14 cellular contexts compared by ENCODE assay signal in the genomic region with DNA sequence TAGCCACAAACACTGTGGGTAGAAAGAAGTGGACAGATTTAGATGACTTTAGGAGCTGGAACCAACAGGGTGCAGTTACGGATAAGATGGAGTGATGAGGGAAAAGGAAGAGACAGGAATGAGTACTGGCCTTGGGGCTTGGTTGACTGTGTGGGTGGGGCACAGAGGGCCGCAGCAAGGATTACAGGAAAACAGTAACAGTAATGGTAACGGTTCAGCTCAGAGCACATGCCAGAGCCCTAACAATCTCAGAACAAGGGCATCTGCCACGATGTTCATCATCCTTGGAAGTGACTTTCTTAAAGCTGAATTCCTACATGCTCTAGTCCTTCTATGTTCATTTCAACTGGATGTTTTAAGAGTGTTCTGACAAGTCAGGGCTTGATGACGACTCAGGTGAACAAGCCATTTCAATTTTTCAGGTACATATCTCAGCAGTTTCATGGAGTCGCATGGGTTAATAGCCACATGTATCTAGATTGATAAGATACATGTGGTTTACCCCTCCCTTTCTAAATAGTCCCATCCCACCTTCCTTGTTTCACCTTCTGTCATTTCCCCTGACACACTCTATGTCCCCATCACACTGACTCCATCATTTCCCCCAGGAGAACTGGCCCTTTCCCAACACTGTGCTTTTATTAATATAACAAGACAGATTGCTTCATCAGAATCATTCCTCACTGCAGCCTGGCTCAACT.
DNase-seq lines count a peak whose midpoint lies in the region; ATAC-seq and TF ChIP-seq lines count a peak whose summit lies in the region.
"Had no signal": no experiment of that assay in that cellular context is flagged by ENCODE, and none has a peak within 500 bp of the region (broad histone marks: within the 10 kb centered on the region; RNA-seq: fewer than 3 reads in every experiment).

No MANE protein-coding gene starts in this region.

- no peak for TF ChIP-seq EP300 in gastroesophageal sphincter (IDR thresholded peaks at IDR 0.05)

- no peaks in the 10 kb centered on the region for H3K27me3 Mint-ChIP-seq in activated naive CD8-positive, alpha-beta T cell treated with anti-CD3 and anti-CD28 coated beads for 36 hours

- H3K27ac ChIP-seq in gastroesophageal sphincter (peak overlapping the region in 2 of 4 donors; percentile 8 to 15), thoracic aorta (no peak overlapping the region)
- H3K27ac ChIP-seq: coronary artery, esophagus squamous epithelium, neutrophil, stomach had no signal

- no peak for TF ChIP-seq POLR2A in gastroesophageal sphincter (IDR thresholded peaks at IDR 0.05)

- POLR2A ChIA-PET in GM10248 (lab: Yijun Ruan, JAX) = no interaction called here

- H3K4me1 Mint-ChIP-seq in activated naive CD8-positive, alpha-beta T cell treated with anti-CD3 and anti-CD28 coated beads for 36 hours = peaks cover 6% of the 10 kb centered on the region

- DNase-seq in Right ventricle myocardium inferior (ENCODE audit: missing footprints) (no peak), cardiac septum (ENCODE audit: low spot score) (no peak), thoracic aorta (ENCODE audit: low spot score) (peak; percentile 6), GM10248 (ENCODE audit: extremely low spot score) (no peak), NCI-H187 treated with DMSO at 0.1 percent for 48 hours (lab: John Stamatoyannopoulos, UW) (no peak)
- no peak for DNase-seq in activated naive CD8-positive, alpha-beta T cell treated with anti-CD3 and anti-CD28 coated beads for 36 hours
- DNase-seq: esophagus squamous epithelium, NCI-H1092 treated with DMSO at 0.1 percent for 48 hours, NCI-H345, stomach had no signal

- H3K27me3 ChIP-seq in gastroesophageal sphincter (no peaks in the 10 kb centered on the region), thoracic aorta (replicated peaks; ENCODE audit: insufficient read depth) (no peaks in the 10 kb centered on the region)
- H3K27me3 ChIP-seq: esophagus squamous epithelium, neutrophil, stomach had no signal

- 87 to 89% methylated on average over 5 to 6 of the region's 6 CpGs for WGBS in gastroesophageal sphincter (ENCODE audit: low coverage in 1 of 2), 2 donors

- H3K4me3 ChIP-seq in gastroesophageal sphincter = no peak overlapping the region
- no peak overlapping the region for H3K4me3 ChIP-seq in thoracic aorta
- H3K4me3 ChIP-seq: coronary artery, esophagus squamous epithelium, stomach had no signal

- intact Hi-C loops in Right ventricle myocardium inferior (cut with DNase I) (no loop called here), cardiac septum (cut with DNase I) (loop anchor here (10.0 kb wide), 1 partner anchor 61 kb away; the partner anchor contains the start of gene CEMIP2)

- H3K4me3 Mint-ChIP-seq in activated naive CD8-positive, alpha-beta T cell treated with anti-CD3 and anti-CD28 coated beads for 36 hours = no peak overlapping the region

- TF ChIP-seq CTCF in gastroesophageal sphincter (IDR thresholded peaks at IDR 0.05) (no peak), thoracic aorta (IDR thresholded peaks at IDR 0.05) (no peak), GM10248 (IDR thresholded peaks at IDR 0.05; ENCODE audit: control extremely low read depth, extremely low read depth, low read depth, missing control alignments) (no peak)

- peak overlapping the region; percentile 14 for H3K27ac Mint-ChIP-seq in activated naive CD8-positive, alpha-beta T cell treated with anti-CD3 and anti-CD28 coated beads for 36 hours

- H3K9me3 ChIP-seq in gastroesophageal sphincter = no peaks in the 10 kb centered on the region
- no peaks in the 10 kb centered on the region for H3K9me3 ChIP-seq in thoracic aorta
- H3K9me3 ChIP-seq: esophagus squamous epithelium, neutrophil, stomach had no signal

- no peaks in the 10 kb centered on the region for H3K9me3 Mint-ChIP-seq in activated naive CD8-positive, alpha-beta T cell treated with anti-CD3 and anti-CD28 coated beads for 36 hours

- ATAC-seq in Right ventricle myocardium inferior = peak; percentile 68
- ATAC-seq in gastroesophageal sphincter = peak; percentile 73
- ATAC-seq in thoracic aorta (ENCODE audit: insufficient number of reproducible peaks, low FRiP score, low read depth) = no peak
- no peak for ATAC-seq in esophagus mucosa

- CTCF ChIA-PET in GM10248 (lab: Yijun Ruan, JAX) = interaction anchor here (1.0 to 1.9 kb wide), 3 partner anchors 11 to 75 kb away, joined by 3 to 6 read pairs (median 3); no protein-coding TSS in a partner anchor

- H3K4me1 ChIP-seq in gastroesophageal sphincter (peaks cover 0 to 24% (median 12%) of the 10 kb centered on the region in 3 donors), thoracic aorta (ENCODE audit: control insufficient read depth in 1 of 2, low read depth in 2 of 2) (peaks cover 4 to 17% of the 10 kb centered on the region in 2 donors)

- H3K36me3 ChIP-seq in gastroesophageal sphincter (peaks cover 0 to 39% of the 10 kb centered on the region in 2 donors), thoracic aorta (peaks cover 15% of the 10 kb centered on the region)

- H3K36me3 Mint-ChIP-seq in activated naive CD8-positive, alpha-beta T cell treated with anti-CD3 and anti-CD28 coated beads for 36 hours = peaks cover 47% of the 10 kb centered on the region

Comparison
In these comparisons a context has a peak if more than half of its experiments do, and no peak if none do; other contexts are left out.
1. ATAC-seq: peak in Right ventricle myocardium inferior (single experiment) and gastroesophageal sphincter (single experiment); none in thoracic aorta (single experiment) and esophagus mucosa (single experiment).